Comparison of ENCODE assay signal across 8 cellular contexts in genomic region chr4:94758141-94758699, GRCh38. TPM values are rescaled to one million over a fixed set of nuclear protein-coding genes. Genes with fewer than 3 reads are reported as not detected.
DNase-seq lines count a peak whose midpoint lies in the region; ATAC-seq, FAIRE-seq and TF ChIP-seq lines count a peak whose summit lies in the region.

No MANE protein-coding gene starts in this region.

- H3K27me3 ChIP-seq in HUES64 (ENCODE audit: insufficient read depth, low read length), result peaks cover 62% of the 10 kb centered on the region

- H3K27ac Mint-ChIP-seq in MCF 10A (ENCODE audit: low read depth, unreplicated experiment), result peak overlapping the region; percentile 96

- H3K4me3 Mint-ChIP-seq in MCF 10A (ENCODE audit: unreplicated experiment), result peak overlapping the region; percentile 85

- TF ChIP-seq CTCF in MCF 10A (IDR thresholded peaks at IDR 0.05; ENCODE audit: unreplicated experiment) (no peak), kidney (IDR thresholded peaks at IDR 0.05; ENCODE audit: borderline replicate concordance, extremely low read depth, insufficient read depth) (no peak)

- no peaks in the 10 kb centered on the region for H3K27me3 Mint-ChIP-seq in MCF 10A (ENCODE audit: insufficient read depth, unreplicated experiment)

- POLR2A ChIA-PET in MCF 10A (lab: Yijun Ruan, JAX), result interaction anchor here (0.6 to 3.8 kb wide), 15 partner anchors 9 to 334 kb away, joined by 3 to 39 read pairs (median 4); no protein-coding TSS in a partner anchor

- intact Hi-C loops in MCF 10A (cut with micrococcal nuclease) (loop anchor here (2.0 kb wide), 1 partner anchor 177 kb away; no protein-coding TSS in a partner anchor), kidney (cut with DNase I) (no loop called here)

- peaks cover 6% of the 10 kb centered on the region; the same call in 1 of the 2 replicates for H3K4me1 ChIP-seq in HUES64 (ENCODE audit: insufficient read depth, low read length)
- H3K4me1 ChIP-seq in kidney (ENCODE audit: control insufficient read depth in 1 of 2, insufficient read depth in 1 of 2, low read depth in 1 of 2, low read length in 2 of 2), result peaks cover 0 to 3% of the 10 kb centered on the region in 2 donors

- no peaks in the 10 kb centered on the region for H3K9me3 Mint-ChIP-seq in MCF 10A (ENCODE audit: unreplicated experiment)

- DNase-seq in COLO668 (lab: John Stamatoyannopoulos, UW; ENCODE audit: unreplicated experiment) (peak; percentile 59), MCF 10A (ENCODE audit: unreplicated experiment) (peak; percentile 67), kidney (peak; percentile 91), NCI-H2171 (lab: John Stamatoyannopoulos, UW) (no peak)
- peak; percentile 10 for DNase-seq in stimulated activated naive CD8-positive, alpha-beta T cell treated with anti-CD3 and anti-CD28 coated beads, Interleukin-15, Interleukin-2, amounts not matched to agents 100 U/mL and 50 U/mL, for 24 hours

- H3K4me1 Mint-ChIP-seq in MCF 10A (ENCODE audit: insufficient read depth, unreplicated experiment), result peaks cover 30% of the 10 kb centered on the region

- CTCF ChIA-PET in MCF 10A (lab: Yijun Ruan, JAX), result interaction anchor here (0.6 to 2.9 kb wide), 8 partner anchors 9 to 366 kb away, joined by 3 to 12 read pairs (median 4); no protein-coding TSS in a partner anchor

- H3K4me3 ChIP-seq in HUES64 (ENCODE audit: low read length) (peak overlapping the region; percentile 73), kidney (ENCODE audit: low read length in 2 of 2) (peak overlapping the region; percentile 13 to 64)

- H3K27ac ChIP-seq in HUES64 (ENCODE audit: low read depth, low read length) (no peak overlapping the region), kidney (ENCODE audit: low read depth in 2 of 2, low read length in 2 of 2) (peak overlapping the region in 1 of 2 donors; percentile 30)

- H3K9me3 ChIP-seq in HUES64 (ENCODE audit: insufficient read depth, low read depth, low read length) (no peaks in the 10 kb centered on the region), kidney (ENCODE audit: control insufficient read depth in 1 of 2, low read length in 2 of 2) (no peaks in the 10 kb centered on the region)

- FAIRE-seq in kidney (lab: Jason Lieb, UNC), result no peak

- ATAC-seq in stimulated activated naive CD8-positive, alpha-beta T cell treated with anti-CD3 and anti-CD28 coated beads, Interleukin-15, Interleukin-2, amounts not matched to agents 100 U/mL and 50 U/mL, for 24 hours, result peak; percentile 48
- no peak for ATAC-seq in HG02840 (IDR thresholded peaks at IDR 0.05; ENCODE audit: low FRiP score, unreplicated experiment)
- ATAC-seq in HG02678 (IDR thresholded peaks at IDR 0.05; ENCODE audit: unreplicated experiment), result no peak

- H3K9ac ChIP-seq in HUES64 (ENCODE audit: low read depth, low read length) (peak overlapping the region; percentile 70), kidney (ENCODE audit: low read length in 2 of 2) (no peak overlapping the region)

- H3K36me3 ChIP-seq in HUES64 (ENCODE audit: insufficient read depth, low read length), result no peaks in the 10 kb centered on the region
- H3K36me3 ChIP-seq in kidney (ENCODE audit: control insufficient read depth in 1 of 2, insufficient read depth in 2 of 2, low read length in 2 of 2), result no peaks in the 10 kb centered on the region

- peaks cover 7% of the 10 kb centered on the region for H3K36me3 Mint-ChIP-seq in MCF 10A (ENCODE audit: insufficient read depth, unreplicated experiment)

- WGBS in HUES64, result 1% methylated on average over 69 of the region's 69 CpGs

- no TSS peak for BruUV-seq in MCF 10A (replicated peaks; lab: Mats Ljungman, UMichigan)

RNA-seq across cellular contexts. Expression of gene BMPR1B, which starts 0.5 kb away (rescaled TPM):
- 1.3 TPM for polyA plus RNA-seq in HUES64 (2013, experiment 1 of 2)
- 3.8 TPM for polyA plus RNA-seq in HUES64 (2013, experiment 2 of 2)
- total RNA-seq in MCF 10A (2022) (17.2 and 18.8 TPM in 2 replicates), kidney (4.1 TPM)
- 5.5 TPM for polyA plus RNA-seq in kidney (ENCODE audit: insufficient read depth, low read depth, low replicate concordance)
